ENCODE assay signal across 8 cellular contexts in genomic region chr17:7043544-7044268, GRCh38. TPM values are rescaled to one million over a fixed set of nuclear protein-coding genes. Genes with fewer than 3 reads are reported as not detected.
DNase-seq lines count a peak whose midpoint lies in the region; TF ChIP-seq lines count a peak whose summit lies in the region.

TSS of gene SLC16A11 (minus strand) at chr17:7044092. CDS start at chr17:7043513, 579 bp downstream.

- peaks cover 0 to 13% of the 10 kb centered on the region in 2 donors for H3K27me3 ChIP-seq in duodenal mucosa (ENCODE audit: control insufficient read depth in 1 of 2, insufficient read depth in 2 of 2, low read length in 2 of 2)
- peaks cover 38% of the 10 kb centered on the region for H3K27me3 ChIP-seq in mononuclear cell (ENCODE audit: insufficient read depth, low read length)
- H3K27me3 ChIP-seq in tibial artery, result peaks cover 8 to 71% of the 10 kb centered on the region in 2 donors

- DNase-seq in NCI-H510A treated with DMSO at 0.1 percent for 48 hours (lab: John Stamatoyannopoulos, UW) (peak; percentile 28), NCI-H510A (lab: John Stamatoyannopoulos, UW) (no peak), SK-N-DZ (ENCODE audit: low spot score) (peak; percentile 65), tibial artery (peak in 1 of 2 donors; percentile 24), NOMO-1 treated with DMSO at 0.1 percent for 48 hours (lab: John Stamatoyannopoulos, UW; ENCODE audit: unreplicated experiment) (no peak), AML-193 (lab: John Stamatoyannopoulos, UW) (no peak)

- H3K4me3 ChIP-seq in duodenal mucosa (ENCODE audit: low read depth in 1 of 2, low read length in 2 of 2) (peak within 1 kb of the TSS; percentile 59 to 60), mononuclear cell (ENCODE audit: low read length) (peak within 1 kb of the TSS; percentile 30), tibial artery (peak within 1 kb of the TSS; percentile 31 to 47)

- peaks cover 35 to 54% of the 10 kb centered on the region in 2 donors for H3K4me1 ChIP-seq in duodenal mucosa (ENCODE audit: control insufficient read depth in 1 of 2, insufficient read depth in 2 of 2, low read length in 2 of 2)
- H3K4me1 ChIP-seq in mononuclear cell (ENCODE audit: insufficient read depth, low read length), result peaks cover 48% of the 10 kb centered on the region
- H3K4me1 ChIP-seq in tibial artery, result peaks cover 0 to 35% (median 26%) of the 10 kb centered on the region in 4 donors

- no peaks in the 10 kb centered on the region for H3K36me3 ChIP-seq in duodenal mucosa (ENCODE audit: control insufficient read depth in 1 of 2, insufficient read depth in 2 of 2, low read length in 2 of 2)
- H3K36me3 ChIP-seq in tibial artery, result no peaks in the 10 kb centered on the region

- intact Hi-C loops in tibial artery (cut with DNase I; ENCODE audit: low total_unique reads), result no loop called here

- no peak within 1 kb of the TSS for H3K27ac ChIP-seq in duodenal mucosa (ENCODE audit: low read depth, low read length)
- H3K27ac ChIP-seq in tibial artery, result no peak within 1 kb of the TSS

- H3K9me3 ChIP-seq in duodenal mucosa (ENCODE audit: control insufficient read depth in 1 of 2, low read length in 2 of 2) (no peaks in the 10 kb centered on the region), mononuclear cell (ENCODE audit: low read depth, low read length) (no peaks in the 10 kb centered on the region), tibial artery (no peaks in the 10 kb centered on the region)

- TF ChIP-seq CTCF in tibial artery (IDR thresholded peaks at IDR 0.05), result no peak

- H3K9ac ChIP-seq in duodenal mucosa (ENCODE audit: low read depth in 1 of 2, low read length in 2 of 2), result peak within 1 kb of the TSS; percentile 12 to 42

RNA-seq across cellular contexts. Expression of gene SLC16A11, which starts in this region (rescaled TPM):
- not detected in 2 replicates for polyA plus RNA-seq in SK-N-DZ (2014; cell fraction: cytosol; rRNA removed)
- polyA plus RNA-seq in SK-N-DZ (2014; cell fraction: nucleus; rRNA removed), result 1.3 and 1.6 TPM in 2 replicates
- total RNA-seq in mononuclear cell, result 0.63 TPM

Comparison
In these comparisons a context has a peak if more than half of its experiments do, and no peak if none do; other contexts are left out.
1. DNase-seq: peak in NCI-H510A treated with DMSO at 0.1 percent for 48 hours (single experiment) and SK-N-DZ (single experiment); none in NCI-H510A (single experiment), NOMO-1 treated with DMSO at 0.1 percent for 48 hours (single experiment) and AML-193 (0 of 2).
2. Peak in every context shown above with its lines, with median percentiles within 50 percentile points of each other: H3K4me3 ChIP-seq.